Comparison of ENCODE assay signal across 1 cellular context in genomic region chr7:99835189-99835588, GRCh38.
TF ChIP-seq lines count a peak whose summit lies in the region.

No MANE protein-coding gene starts in this region.

TF ChIP-seq in K562, 482 proteins besides CTCF, POLR2A, EP300 and RAD21 (continued from another document):
- TF ChIP-seq PRDM10 (IDR thresholded peaks at IDR 0.05; ENCODE audit: partially characterized antibody) (peak; percentile 57), ATF3 (IDR thresholded peaks at IDR 0.05) (peak; percentile 77), ATF3 (CRISPR knock-in tag; conservative IDR thresholded peaks at IDR 0.05) (0 out of 2 replicates have a peak, but pooled peaks have one; percentile 27), SMARCC2 (IDR thresholded peaks at IDR 0.05; ENCODE audit: low read depth) (peak; percentile 94), NCOA1 (IDR thresholded peaks at IDR 0.05; ENCODE audit: low read depth) (peak; percentile 91; the same call in 1 of the 2 replicates), E2F3 (CRISPR knock-in tag; IDR thresholded peaks at IDR 0.05) (no peak), DDX20 (tag; IDR thresholded peaks at IDR 0.05; ENCODE audit: low read depth) (no peak), ZNF384 (IDR thresholded peaks at IDR 0.05; ENCODE audit: low read depth, low read length) (peak; percentile 45; the same call in 1 of the 2 replicates), PTBP1 (IDR thresholded peaks at IDR 0.05; ENCODE audit: low read depth, low read length) (no peak), MTA3 (IDR thresholded peaks at IDR 0.05; ENCODE audit: borderline replicate concordance) (peak; percentile 69; the same call in 1 of the 2 replicates), NEUROD1 (IDR thresholded peaks at IDR 0.05; ENCODE audit: borderline replicate concordance, low read depth, low read length, partially characterized antibody) (peak; percentile 75), ESRRA (IDR thresholded peaks at IDR 0.05; ENCODE audit: borderline replicate concordance, low read depth) (peak; percentile 62), NKRF (IDR thresholded peaks at IDR 0.05; ENCODE audit: borderline replicate concordance) (no peak), GATA2 (CRISPR knock-in tag; IDR thresholded peaks at IDR 0.05) (peak; percentile 97), KLF13 (tag; IDR thresholded peaks at IDR 0.05; ENCODE audit: borderline replicate concordance, low read depth) (peak; percentile 45; the same call in 1 of the 2 replicates), C11orf30 (IDR thresholded peaks at IDR 0.05; ENCODE audit: low read depth) (0 out of 2 replicates have a peak, but pooled peaks have one; percentile 7), ELF1 (tag; IDR thresholded peaks at IDR 0.05) (peak; percentile 44; the same call in 1 of the 2 replicates), MBD2 (IDR thresholded peaks at IDR 0.05; ENCODE audit: borderline replicate concordance, low read depth) (peak; percentile 82), CHD2 (IDR thresholded peaks at IDR 0.05; ENCODE audit: low read depth, low read length) (0 out of 2 replicates have a peak, but pooled peaks have one; percentile 17), SMAD1 (IDR thresholded peaks at IDR 0.05; ENCODE audit: low read depth, low read length, partially characterized antibody) (peak; percentile 87)
